In genomic region chr6:26064619-26065257, GRCh38 we compare ENCODE assay signal across 1 cellular context.
TF ChIP-seq lines count a peak whose summit lies in the region.

No MANE protein-coding gene starts in this region.

TF ChIP-seq in HepG2, 621 proteins besides CTCF, POLR2A, EP300 and RAD21 (continued from another document and continues in another):
- TF ChIP-seq, protein P1, sequence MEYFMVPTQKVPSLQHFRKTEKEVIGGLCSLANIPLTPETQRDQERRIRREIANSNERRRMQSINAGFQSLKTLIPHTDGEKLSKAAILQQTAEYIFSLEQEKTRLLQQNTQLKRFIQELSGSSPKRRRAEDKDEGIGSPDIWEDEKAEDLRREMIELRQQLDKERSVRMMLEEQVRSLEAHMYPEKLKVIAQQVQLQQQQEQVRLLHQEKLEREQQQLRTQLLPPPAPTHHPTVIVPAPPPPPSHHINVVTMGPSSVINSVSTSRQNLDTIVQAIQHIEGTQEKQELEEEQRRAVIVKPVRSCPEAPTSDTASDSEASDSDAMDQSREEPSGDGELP (IDR thresholded peaks at IDR 0.05; ENCODE audit: borderline replicate concordance, low read depth), result no peak
- TF ChIP-seq, protein P2, sequence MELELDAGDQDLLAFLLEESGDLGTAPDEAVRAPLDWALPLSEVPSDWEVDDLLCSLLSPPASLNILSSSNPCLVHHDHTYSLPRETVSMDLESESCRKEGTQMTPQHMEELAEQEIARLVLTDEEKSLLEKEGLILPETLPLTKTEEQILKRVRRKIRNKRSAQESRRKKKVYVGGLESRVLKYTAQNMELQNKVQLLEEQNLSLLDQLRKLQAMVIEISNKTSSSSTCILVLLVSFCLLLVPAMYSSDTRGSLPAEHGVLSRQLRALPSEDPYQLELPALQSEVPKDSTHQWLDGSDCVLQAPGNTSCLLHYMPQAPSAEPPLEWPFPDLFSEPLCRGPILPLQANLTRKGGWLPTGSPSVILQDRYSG (CRISPR knock-in tag; IDR thresholded peaks at IDR 0.05), result no peak
- TF ChIP-seq, protein P3, sequence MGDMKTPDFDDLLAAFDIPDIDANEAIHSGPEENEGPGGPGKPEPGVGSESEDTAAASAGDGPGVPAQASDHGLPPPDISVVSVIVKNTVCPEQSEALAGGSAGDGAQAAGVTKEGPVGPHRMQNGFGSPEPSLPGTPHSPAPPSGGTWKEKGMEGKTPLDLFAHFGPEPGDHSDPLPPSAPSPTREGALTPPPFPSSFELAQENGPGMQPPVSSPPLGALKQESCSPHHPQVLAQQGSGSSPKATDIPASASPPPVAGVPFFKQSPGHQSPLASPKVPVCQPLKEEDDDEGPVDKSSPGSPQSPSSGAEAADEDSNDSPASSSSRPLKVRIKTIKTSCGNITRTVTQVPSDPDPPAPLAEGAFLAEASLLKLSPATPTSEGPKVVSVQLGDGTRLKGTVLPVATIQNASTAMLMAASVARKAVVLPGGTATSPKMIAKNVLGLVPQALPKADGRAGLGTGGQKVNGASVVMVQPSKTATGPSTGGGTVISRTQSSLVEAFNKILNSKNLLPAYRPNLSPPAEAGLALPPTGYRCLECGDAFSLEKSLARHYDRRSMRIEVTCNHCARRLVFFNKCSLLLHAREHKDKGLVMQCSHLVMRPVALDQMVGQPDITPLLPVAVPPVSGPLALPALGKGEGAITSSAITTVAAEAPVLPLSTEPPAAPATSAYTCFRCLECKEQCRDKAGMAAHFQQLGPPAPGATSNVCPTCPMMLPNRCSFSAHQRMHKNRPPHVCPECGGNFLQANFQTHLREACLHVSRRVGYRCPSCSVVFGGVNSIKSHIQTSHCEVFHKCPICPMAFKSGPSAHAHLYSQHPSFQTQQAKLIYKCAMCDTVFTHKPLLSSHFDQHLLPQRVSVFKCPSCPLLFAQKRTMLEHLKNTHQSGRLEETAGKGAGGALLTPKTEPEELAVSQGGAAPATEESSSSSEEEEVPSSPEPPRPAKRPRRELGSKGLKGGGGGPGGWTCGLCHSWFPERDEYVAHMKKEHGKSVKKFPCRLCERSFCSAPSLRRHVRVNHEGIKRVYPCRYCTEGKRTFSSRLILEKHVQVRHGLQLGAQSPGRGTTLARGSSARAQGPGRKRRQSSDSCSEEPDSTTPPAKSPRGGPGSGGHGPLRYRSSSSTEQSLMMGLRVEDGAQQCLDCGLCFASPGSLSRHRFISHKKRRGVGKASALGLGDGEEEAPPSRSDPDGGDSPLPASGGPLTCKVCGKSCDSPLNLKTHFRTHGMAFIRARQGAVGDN (CRISPR knock-in tag; IDR thresholded peaks at IDR 0.05), result no peak
- no peak for TF ChIP-seq REST (IDR thresholded peaks at IDR 0.05; ENCODE audit: borderline replicate concordance in 1 of 2, low read depth in 1 of 2, low read length in 2 of 2)
- TF ChIP-seq, protein P4, sequence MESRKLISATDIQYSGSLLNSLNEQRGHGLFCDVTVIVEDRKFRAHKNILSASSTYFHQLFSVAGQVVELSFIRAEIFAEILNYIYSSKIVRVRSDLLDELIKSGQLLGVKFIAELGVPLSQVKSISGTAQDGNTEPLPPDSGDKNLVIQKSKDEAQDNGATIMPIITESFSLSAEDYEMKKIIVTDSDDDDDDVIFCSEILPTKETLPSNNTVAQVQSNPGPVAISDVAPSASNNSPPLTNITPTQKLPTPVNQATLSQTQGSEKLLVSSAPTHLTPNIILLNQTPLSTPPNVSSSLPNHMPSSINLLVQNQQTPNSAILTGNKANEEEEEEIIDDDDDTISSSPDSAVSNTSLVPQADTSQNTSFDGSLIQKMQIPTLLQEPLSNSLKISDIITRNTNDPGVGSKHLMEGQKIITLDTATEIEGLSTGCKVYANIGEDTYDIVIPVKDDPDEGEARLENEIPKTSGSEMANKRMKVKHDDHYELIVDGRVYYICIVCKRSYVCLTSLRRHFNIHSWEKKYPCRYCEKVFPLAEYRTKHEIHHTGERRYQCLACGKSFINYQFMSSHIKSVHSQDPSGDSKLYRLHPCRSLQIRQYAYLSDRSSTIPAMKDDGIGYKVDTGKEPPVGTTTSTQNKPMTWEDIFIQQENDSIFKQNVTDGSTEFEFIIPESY (CRISPR knock-in tag; IDR thresholded peaks at IDR 0.05), result 0 out of 2 replicates have a peak, but pooled peaks have one; percentile 17
- TF ChIP-seq ELF4 (CRISPR knock-in tag; IDR thresholded peaks at IDR 0.05; ENCODE audit: borderline replicate concordance), result no peak
- TF ChIP-seq ZBTB38 (CRISPR knock-in tag; IDR thresholded peaks at IDR 0.05), result no peak
- TF ChIP-seq WIZ (CRISPR knock-in tag; IDR thresholded peaks at IDR 0.05), result no peak
- TF ChIP-seq RELA (CRISPR knock-in tag; IDR thresholded peaks at IDR 0.05), result no peak
- TF ChIP-seq, protein P5, sequence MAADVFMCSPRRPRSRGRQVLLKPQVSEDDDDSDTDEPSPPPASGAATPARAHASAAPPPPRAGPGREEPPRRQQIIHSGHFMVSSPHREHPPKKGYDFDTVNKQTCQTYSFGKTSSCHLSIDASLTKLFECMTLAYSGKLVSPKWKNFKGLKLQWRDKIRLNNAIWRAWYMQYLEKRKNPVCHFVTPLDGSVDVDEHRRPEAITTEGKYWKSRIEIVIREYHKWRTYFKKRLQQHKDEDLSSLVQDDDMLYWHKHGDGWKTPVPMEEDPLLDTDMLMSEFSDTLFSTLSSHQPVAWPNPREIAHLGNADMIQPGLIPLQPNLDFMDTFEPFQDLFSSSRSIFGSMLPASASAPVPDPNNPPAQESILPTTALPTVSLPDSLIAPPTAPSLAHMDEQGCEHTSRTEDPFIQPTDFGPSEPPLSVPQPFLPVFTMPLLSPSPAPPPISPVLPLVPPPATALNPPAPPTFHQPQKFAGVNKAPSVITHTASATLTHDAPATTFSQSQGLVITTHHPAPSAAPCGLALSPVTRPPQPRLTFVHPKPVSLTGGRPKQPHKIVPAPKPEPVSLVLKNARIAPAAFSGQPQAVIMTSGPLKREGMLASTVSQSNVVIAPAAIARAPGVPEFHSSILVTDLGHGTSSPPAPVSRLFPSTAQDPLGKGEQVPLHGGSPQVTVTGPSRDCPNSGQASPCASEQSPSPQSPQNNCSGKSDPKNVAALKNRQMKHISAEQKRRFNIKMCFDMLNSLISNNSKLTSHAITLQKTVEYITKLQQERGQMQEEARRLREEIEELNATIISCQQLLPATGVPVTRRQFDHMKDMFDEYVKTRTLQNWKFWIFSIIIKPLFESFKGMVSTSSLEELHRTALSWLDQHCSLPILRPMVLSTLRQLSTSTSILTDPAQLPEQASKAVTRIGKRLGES (CRISPR knock-in tag; IDR thresholded peaks at IDR 0.05; ENCODE audit: borderline replicate concordance), result no peak
- TF ChIP-seq MTF2 (CRISPR knock-in tag; IDR thresholded peaks at IDR 0.05; ENCODE audit: borderline replicate concordance), result 0 out of 2 replicates have a peak, but pooled peaks have one; percentile 41
- TF ChIP-seq ARID3A (IDR thresholded peaks at IDR 0.05; ENCODE audit: low read depth, low read length), result no peak
- TF ChIP-seq CREB1 (IDR thresholded peaks at IDR 0.05), result no peak
- no peak for TF ChIP-seq CREB1 (CRISPR knock-in tag; IDR thresholded peaks at IDR 0.05)
- no peak for TF ChIP-seq CCDC6 (CRISPR knock-in tag; IDR thresholded peaks at IDR 0.05)
- no peak for TF ChIP-seq ZNF296 (CRISPR knock-in tag; conservative IDR thresholded peaks at IDR 0.05)
- peak; percentile 27; the same call in 1 of the 2 replicates for TF ChIP-seq FOXA3 (CRISPR knock-in tag; IDR thresholded peaks at IDR 0.05)
- TF ChIP-seq, protein P6, sequence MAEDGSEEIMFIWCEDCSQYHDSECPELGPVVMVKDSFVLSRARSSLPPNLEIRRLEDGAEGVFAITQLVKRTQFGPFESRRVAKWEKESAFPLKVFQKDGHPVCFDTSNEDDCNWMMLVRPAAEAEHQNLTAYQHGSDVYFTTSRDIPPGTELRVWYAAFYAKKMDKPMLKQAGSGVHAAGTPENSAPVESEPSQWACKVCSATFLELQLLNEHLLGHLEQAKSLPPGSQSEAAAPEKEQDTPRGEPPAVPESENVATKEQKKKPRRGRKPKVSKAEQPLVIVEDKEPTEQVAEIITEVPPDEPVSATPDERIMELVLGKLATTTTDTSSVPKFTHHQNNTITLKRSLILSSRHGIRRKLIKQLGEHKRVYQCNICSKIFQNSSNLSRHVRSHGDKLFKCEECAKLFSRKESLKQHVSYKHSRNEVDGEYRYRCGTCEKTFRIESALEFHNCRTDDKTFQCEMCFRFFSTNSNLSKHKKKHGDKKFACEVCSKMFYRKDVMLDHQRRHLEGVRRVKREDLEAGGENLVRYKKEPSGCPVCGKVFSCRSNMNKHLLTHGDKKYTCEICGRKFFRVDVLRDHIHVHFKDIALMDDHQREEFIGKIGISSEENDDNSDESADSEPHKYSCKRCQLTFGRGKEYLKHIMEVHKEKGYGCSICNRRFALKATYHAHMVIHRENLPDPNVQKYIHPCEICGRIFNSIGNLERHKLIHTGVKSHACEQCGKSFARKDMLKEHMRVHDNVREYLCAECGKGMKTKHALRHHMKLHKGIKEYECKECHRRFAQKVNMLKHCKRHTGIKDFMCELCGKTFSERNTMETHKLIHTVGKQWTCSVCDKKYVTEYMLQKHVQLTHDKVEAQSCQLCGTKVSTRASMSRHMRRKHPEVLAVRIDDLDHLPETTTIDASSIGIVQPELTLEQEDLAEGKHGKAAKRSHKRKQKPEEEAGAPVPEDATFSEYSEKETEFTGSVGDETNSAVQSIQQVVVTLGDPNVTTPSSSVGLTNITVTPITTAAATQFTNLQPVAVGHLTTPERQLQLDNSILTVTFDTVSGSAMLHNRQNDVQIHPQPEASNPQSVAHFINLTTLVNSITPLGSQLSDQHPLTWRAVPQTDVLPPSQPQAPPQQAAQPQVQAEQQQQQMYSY (CRISPR knock-in tag; IDR thresholded peaks at IDR 0.05), result no peak
- TF ChIP-seq CBX5 (CRISPR knock-in tag; IDR thresholded peaks at IDR 0.05; ENCODE audit: borderline replicate concordance), result no peak
- TF ChIP-seq ZNF720 (CRISPR knock-in tag; IDR thresholded peaks at IDR 0.05), result no peak
- TF ChIP-seq ZFP1 (CRISPR knock-in tag; IDR thresholded peaks at IDR 0.05), result no peak
- TF ChIP-seq ZNF530 (CRISPR knock-in tag; IDR thresholded peaks at IDR 0.05; ENCODE audit: low read depth), result no peak
- no peak for TF ChIP-seq MLX (CRISPR knock-in tag; IDR thresholded peaks at IDR 0.05)
- no peak for TF ChIP-seq ZNF776 (CRISPR knock-in tag; IDR thresholded peaks at IDR 0.05)
- TF ChIP-seq SMAD3 (CRISPR knock-in tag; IDR thresholded peaks at IDR 0.05), result no peak
- no peak for TF ChIP-seq ZNF75D (CRISPR knock-in tag; IDR thresholded peaks at IDR 0.05; ENCODE audit: borderline replicate concordance)
- peak; percentile 53 to 57; a peak in 3 of 4 replicates for TF ChIP-seq HMGXB4 (CRISPR knock-in tag; IDR thresholded peaks at IDR 0.05; ENCODE audit: borderline replicate concordance in 1 of 2, low read depth in 1 of 2)
- TF ChIP-seq, protein P7, sequence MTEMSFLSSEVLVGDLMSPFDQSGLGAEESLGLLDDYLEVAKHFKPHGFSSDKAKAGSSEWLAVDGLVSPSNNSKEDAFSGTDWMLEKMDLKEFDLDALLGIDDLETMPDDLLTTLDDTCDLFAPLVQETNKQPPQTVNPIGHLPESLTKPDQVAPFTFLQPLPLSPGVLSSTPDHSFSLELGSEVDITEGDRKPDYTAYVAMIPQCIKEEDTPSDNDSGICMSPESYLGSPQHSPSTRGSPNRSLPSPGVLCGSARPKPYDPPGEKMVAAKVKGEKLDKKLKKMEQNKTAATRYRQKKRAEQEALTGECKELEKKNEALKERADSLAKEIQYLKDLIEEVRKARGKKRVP (CRISPR knock-in tag; IDR thresholded peaks at IDR 0.05), result no peak
- TF ChIP-seq SP4 (CRISPR knock-in tag; IDR thresholded peaks at IDR 0.05), result no peak
- TF ChIP-seq PAX8 (CRISPR knock-in tag; IDR thresholded peaks at IDR 0.05; ENCODE audit: borderline replicate concordance), result no peak
- no peak for TF ChIP-seq AKAP8 (CRISPR knock-in tag; IDR thresholded peaks at IDR 0.05)
- TF ChIP-seq KDM3A (CRISPR knock-in tag; IDR thresholded peaks at IDR 0.05; ENCODE audit: low read depth), result no peak
